Comparison of ENCODE assay signal across 30 cellular contexts in the genomic region with DNA sequence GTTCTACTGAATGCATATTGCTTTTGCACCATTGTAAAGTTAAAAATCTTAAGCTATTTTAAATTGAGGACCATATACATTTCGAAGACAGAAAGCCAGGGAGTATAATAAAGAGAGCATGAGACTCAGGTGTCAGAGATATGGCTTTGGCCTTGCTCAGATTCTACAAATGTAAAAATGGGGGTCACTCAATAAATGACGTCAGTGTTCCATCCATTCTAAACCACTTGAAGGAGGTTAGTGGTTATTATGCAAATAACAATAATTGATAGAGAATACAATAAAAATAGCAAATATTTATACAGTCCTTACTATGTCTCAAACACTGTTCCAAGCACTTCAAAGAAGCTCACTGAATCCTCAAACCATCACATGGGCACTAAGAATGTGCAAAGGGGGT. TPM values are rescaled to one million over a fixed set of nuclear protein-coding genes. Genes with fewer than 3 reads are reported as not detected.
A peak's percentile ranks its signal among the peaks of the same experiment; 100 is the strongest.
DNase-seq lines count a peak whose midpoint lies in the region; ATAC-seq, FAIRE-seq and TF ChIP-seq lines count a peak whose summit lies in the region.
"Had no signal": no experiment of that assay in that cellular context is flagged by ENCODE, and none has a peak within 500 bp of the region (broad histone marks: within the 10 kb centered on the region; RNA-seq: fewer than 3 reads in every experiment).

No MANE protein-coding gene starts in this region.

- H3K4me3 ChIP-seq in HepG2 (replicated peaks in 1 of 3; ENCODE audit: insufficient read depth in 1 of 3, low read depth in 2 of 3, low read length in 3 of 3) (no peak overlapping the region), right lobe of liver (no peak overlapping the region)
- no peak overlapping the region for H3K4me3 ChIP-seq in BLaER1 treated with 17β-estradiol and CSF1 and Interleukin-3, amounts not matched to agents 10 nM and 100 nM
- H3K4me3 ChIP-seq: A549, BLaER1 had no signal

- H3K4me1 ChIP-seq in HepG2 (ENCODE audit: insufficient read depth, low read length) (no peaks in the 10 kb centered on the region), right lobe of liver (peaks cover 0 to 25% (median 1%) of the 10 kb centered on the region in 4 donors)
- H3K4me1 ChIP-seq in BLaER1 treated with 17β-estradiol and CSF1 and Interleukin-3, amounts not matched to agents 10 nM and 100 nM, result peaks cover 6 to 72% (median 17%) of the 10 kb centered on the region in 10 experiments; a peak in 18 of 20 replicates
- H3K4me1 ChIP-seq: A549, BE2C, Caco-2 had no signal

- no peaks in the 10 kb centered on the region for H3K79me2 ChIP-seq in HepG2 (ENCODE audit: insufficient read depth, low read length)

- no peak for TF ChIP-seq EP300 in HepG2 (IDR thresholded peaks at IDR 0.05; ENCODE audit: low read depth in 2 of 2, low read length in 2 of 2)
- TF ChIP-seq EP300 in HepG2 (CRISPR knock-in tag; IDR thresholded peaks at IDR 0.05; ENCODE audit: borderline replicate concordance), result no peak

- no peaks in the 10 kb centered on the region for H3K36me3 ChIP-seq in HepG2 (replicated peaks in 1 of 2; ENCODE audit: control insufficient read depth in 1 of 2, insufficient read depth in 2 of 2, low read length in 2 of 2)
- no peaks in the 10 kb centered on the region for H3K36me3 ChIP-seq in right lobe of liver
- no peaks in the 10 kb centered on the region for H3K36me3 ChIP-seq in BLaER1 treated with 17β-estradiol and CSF1 and Interleukin-3, amounts not matched to agents 10 nM and 100 nM
- H3K36me3 ChIP-seq: BE2C, BLaER1 had no signal

- whole genome bisulfite sequencing in HepG2 (ENCODE audit: low lambda C conversion rate), result 0% methylated on average over 2 of the region's 2 CpGs
- WGBS in right lobe of liver (ENCODE audit: insufficient coverage, low coverage, low lambda C conversion rate, missing lambda C conversion rate), result 75% methylated on average over 2 of the region's 2 CpGs

- intact Hi-C loops in HepG2 (cut with micrococcal nuclease; ENCODE audit: unreplicated experiment) (no loop called here), right lobe of liver (cut with DNase I) (no loop called here)

- ATAC-seq in HepG2 (no peak), right lobe of liver (no peak), GM21447 (IDR thresholded peaks at IDR 0.05; ENCODE audit: unreplicated experiment) (no peak)
- ATAC-seq: A549; CD8-positive, alpha-beta T cell had no signal

- POLR2A ChIA-PET in HepG2 (lab: Yijun Ruan, JAX), result no interaction called here

- DNase-seq in HepG2 (ENCODE audit: low spot score), result no peak
- no peak for DNase-seq in right lobe of liver
- no peak for DNase-seq in HTR-8/SVneo (ENCODE audit: insufficient read length, low spot score)
- DNase-seq in glomerular visceral epithelial cell (ENCODE audit: extremely low spot score), result no peak
- DNase-seq: 8988T; ACHN; BE2C; C1 segment of cervical spinal cord; Caco-2; Calu3; CD4-positive, alpha-beta memory T cell; CD4-positive, alpha-beta T cell; CD4-positive, CD25-positive, alpha-beta regulatory T cell; CD8-positive, alpha-beta memory T cell; CD8-positive, alpha-beta T cell; COR-L47; DMS 273 treated with DMSO at 0.1 percent for 48 hours; DMS153; DMS53; DMS79; DMS79 treated with DMSO at 0.1 percent for 48 hours; DND-41; EL had no signal

- no peak for TF ChIP-seq POLR2A in HepG2 (IDR thresholded peaks at IDR 0.05; ENCODE audit: insufficient read depth in 1 of 2, low read depth in 2 of 2, low read length in 2 of 2)
- TF ChIP-seq POLR2A in right lobe of liver (IDR thresholded peaks at IDR 0.05), result no peak

- H3K27me3 ChIP-seq in HepG2 (ENCODE audit: control insufficient read depth in 1 of 2, insufficient read depth in 2 of 2, low read length in 2 of 2) (no peaks in the 10 kb centered on the region; a peak in 1 of 5 replicates), right lobe of liver (no peaks in the 10 kb centered on the region)
- no peaks in the 10 kb centered on the region for H3K27me3 ChIP-seq in BLaER1 treated with 17β-estradiol and CSF1 and Interleukin-3, amounts not matched to agents 10 nM and 100 nM
- H3K27me3 ChIP-seq: BE2C, BLaER1 had no signal

- no peaks in the 10 kb centered on the region for H4K20me1 ChIP-seq in HepG2 (ENCODE audit: insufficient read depth, low read length)
- no peaks in the 10 kb centered on the region for H4K20me1 ChIP-seq in BLaER1 treated with 17β-estradiol and CSF1 and Interleukin-3, amounts not matched to agents 10 nM and 100 nM
- H4K20me1 ChIP-seq: BLaER1 had no signal

- no peak overlapping the region for H3K27ac ChIP-seq in HepG2 (ENCODE audit: extremely low read length, insufficient read depth, low read length)
- no peak overlapping the region for H3K27ac ChIP-seq in right lobe of liver
- peak overlapping the region in 3 of 11 experiments; percentile 4 to 71 (median 53); a peak in 2 of 22 replicates for H3K27ac ChIP-seq in BLaER1 treated with 17β-estradiol and CSF1 and Interleukin-3, amounts not matched to agents 10 nM and 100 nM
- H3K27ac ChIP-seq: A549, BLaER1 had no signal

- H3K9me3 ChIP-seq in HepG2 (ENCODE audit: low read length) (no peaks in the 10 kb centered on the region), right lobe of liver (no peaks in the 10 kb centered on the region)
- H3K9me3 ChIP-seq in BLaER1 treated with 17β-estradiol and CSF1 and Interleukin-3, amounts not matched to agents 10 nM and 100 nM (replicated peaks in 1 of 11), result peaks cover 0 to 3% (median 0%) of the 10 kb centered on the region in 11 experiments; a peak in 1 of 22 replicates
- H3K9me3 ChIP-seq: A549, BE2C, BLaER1, Caco-2 had no signal

- CTCF ChIA-PET in HepG2 (lab: Yijun Ruan, JAX; ENCODE audit: low intra/inter-chr PET ratio, low total read pairs), result no interaction called here

- no peak overlapping the region for H2AFZ ChIP-seq in HepG2 (ENCODE audit: low read length)

- FAIRE-seq in HepG2 (lab: Jason Lieb, UNC) (no peak), HTR-8/SVneo (lab: Jason Lieb, UNC) (peak; percentile 9)
- FAIRE-seq: A204.1, A549, D721Med had no signal

- TF ChIP-seq CTCF in HepG2 (CRISPR knock-in tag; IDR thresholded peaks at IDR 0.05) (no peak), right lobe of liver (IDR thresholded peaks at IDR 0.05) (no peak)

- BruUV-seq in HepG2 (replicated peaks; lab: Mats Ljungman, UMichigan), result no TSS peak

- H3K9ac ChIP-seq in HepG2 (ENCODE audit: insufficient read depth, low read depth, low read length), result no peak overlapping the region
- no peak overlapping the region for H3K9ac ChIP-seq in BLaER1 treated with 17β-estradiol and CSF1 and Interleukin-3, amounts not matched to agents 10 nM and 100 nM
- H3K9ac ChIP-seq: BLaER1 had no signal

- TF ChIP-seq RAD21 in HepG2 (CRISPR knock-in tag; IDR thresholded peaks at IDR 0.05), result no peak

- no peak overlapping the region for H3K4me2 ChIP-seq in HepG2 (ENCODE audit: low read depth, low read length)
- peak overlapping the region in 7 of 11 experiments; percentile 19 to 82 (median 62); a peak in 11 of 22 replicates for H3K4me2 ChIP-seq in BLaER1 treated with 17β-estradiol and CSF1 and Interleukin-3, amounts not matched to agents 10 nM and 100 nM
- H3K4me2 ChIP-seq: A549 had no signal

- in situ Hi-C loops in HepG2 (cut with HindIII; ENCODE audit: extremely low pct_ligation_motif_present, low pct_unique_long_range_greater_than_20kb), result no loop called here

TF ChIP-seq in HepG2, 621 proteins besides CTCF, POLR2A, EP300 and RAD21 (continues in another document):
- TF ChIP-seq CREB1 (IDR thresholded peaks at IDR 0.05) (peak; percentile 77), CREB1 (CRISPR knock-in tag; IDR thresholded peaks at IDR 0.05) (no peak)

RNA-seq across cellular contexts. Expression of a gene that starts 20.1 kb away (rescaled TPM):
- total RNA-seq in HepG2 (2016; rRNA removed; fragmentation: Illumina TruSeq; extraction: Trizol) (0.04 and 0.20 TPM in 2 replicates), right lobe of liver (1 to 10 TPM in 2 of 6 experiments, under 1 TPM in 4; 0.37 to 1.9 (median 0.53) TPM)
- total RNA-seq in HepG2 (2016; cell fraction: cytosol; rRNA removed; fragmentation: Illumina TruSeq; extraction: Trizol; ENCODE audit: low read depth), result 0.09 TPM in 1 of 2 replicates, not detected in the other
- 0.06 TPM in 1 of 2 replicates, not detected in the other for total RNA-seq in HepG2 (2016; cell fraction: insoluble cytoplasmic fraction; rRNA removed; fragmentation: Illumina TruSeq; extraction: Trizol)
- total RNA-seq in HepG2 (2016; cell fraction: membrane; rRNA removed; fragmentation: Illumina TruSeq; extraction: Trizol), result 0.06 and 0.10 TPM in 2 replicates
- total RNA-seq in HepG2 (2016; cell fraction: nucleus; rRNA removed; fragmentation: Illumina TruSeq; extraction: Trizol), result 0.19 TPM in 1 of 2 replicates, not detected in the other
- polyA plus RNA-seq in HepG2 (2011; rRNA removed), result 0.18 and 0.21 TPM in 2 replicates
- 0.07 and 0.10 TPM in 2 replicates for polyA plus RNA-seq in HepG2 (2011; cell fraction: cytosol; rRNA removed)
- polyA plus RNA-seq in HepG2 (2011; cell fraction: nucleus; rRNA removed), result 0.16 and 0.32 TPM in 2 replicates
- polyA plus RNA-seq in HepG2 (2012), result not detected in 2 replicates
- not detected in 2 replicates for polyA plus RNA-seq in HepG2 (2016; cell fraction: cytosol; fragmentation: Illumina TruSeq; extraction: Trizol; ENCODE audit: low read depth)
- polyA plus RNA-seq in HepG2 (2016; cell fraction: insoluble cytoplasmic fraction; fragmentation: Illumina TruSeq; extraction: Trizol; ENCODE audit: low read depth), result not detected in 2 replicates
- not detected in 2 replicates for polyA plus RNA-seq in HepG2 (2016; cell fraction: membrane; fragmentation: Illumina TruSeq; extraction: Trizol; ENCODE audit: low read depth)
- polyA plus RNA-seq in HepG2 (2016; cell fraction: nucleus; fragmentation: Illumina TruSeq; extraction: Trizol; ENCODE audit: insufficient read depth, low read depth), result 0.19 and 0.32 TPM in 2 replicates
- not detected in 2 replicates for polyA minus RNA-seq in HepG2 (2011; rRNA and poly(A)+ RNA removed; ENCODE audit: low replicate concordance)
- not detected in 2 replicates for polyA minus RNA-seq in HepG2 (2011; cell fraction: cytosol; rRNA and poly(A)+ RNA removed)
- not detected in 2 replicates for polyA minus RNA-seq in HepG2 (2011; cell fraction: nucleus; rRNA and poly(A)+ RNA removed)
- total RNA-seq: B cell; Calu3; CD8-positive, alpha-beta T cell had no signal
- polyA plus RNA-seq: CD4-positive, alpha-beta memory T cell; CD8-positive, alpha-beta memory T cell had no signal
